ENCODE assay signal across 2 cellular contexts in genomic region chr1:172918478-172918877, GRCh38.
TF ChIP-seq lines count a peak whose summit lies in the region.

No MANE protein-coding gene starts in this region.

TF ChIP-seq in IMR-90, 13 proteins besides CTCF, POLR2A, EP300 and RAD21 (continued from another document):
- TF ChIP-seq RFX5 (IDR thresholded peaks at IDR 0.05; ENCODE audit: low read depth, low read length): no peak
- TF ChIP-seq SMC3 (IDR thresholded peaks at IDR 0.05; ENCODE audit: low read depth, low read length): no peak
- TF ChIP-seq FOS (IDR thresholded peaks at IDR 0.05; ENCODE audit: low read depth, low read length): no peak

TF ChIP-seq in SK-N-SH treated with all-trans-retinoic acid at 6 μM for 48 hours, 23 proteins besides CTCF, POLR2A, EP300 and RAD21 (continued from another document):
- TF ChIP-seq POU6F1 (CRISPR knock-in tag; IDR thresholded peaks at IDR 0.05; ENCODE audit: borderline replicate concordance, low read depth) (no peak; the same call in 1 of the 2 replicates), ARNTL (CRISPR knock-in tag; IDR thresholded peaks at IDR 0.05; ENCODE audit: borderline replicate concordance, low read depth) (no peak), ZNF565 (CRISPR knock-in tag; conservative IDR thresholded peaks at IDR 0.05; ENCODE audit: low read depth) (no peak), TOX (CRISPR knock-in tag; IDR thresholded peaks at IDR 0.05; ENCODE audit: borderline replicate concordance) (no peak), ZFP3 (CRISPR knock-in tag; IDR thresholded peaks at IDR 0.05) (no peak), OSR1 (CRISPR knock-in tag; IDR thresholded peaks at IDR 0.05) (no peak), TCF4 (CRISPR knock-in tag; IDR thresholded peaks at IDR 0.05; ENCODE audit: borderline replicate concordance) (no peak), PPARA (CRISPR knock-in tag; IDR thresholded peaks at IDR 0.05; ENCODE audit: borderline replicate concordance) (no peak), PATZ1 (CRISPR knock-in tag; IDR thresholded peaks at IDR 0.05; ENCODE audit: borderline replicate concordance) (no peak), CSDC2 (CRISPR knock-in tag; IDR thresholded peaks at IDR 0.05) (no peak), CREB5 (CRISPR knock-in tag; IDR thresholded peaks at IDR 0.05; ENCODE audit: low read depth) (no peak), ZNF70 (CRISPR knock-in tag; IDR thresholded peaks at IDR 0.05) (no peak), TSHZ2 (CRISPR knock-in tag; IDR thresholded peaks at IDR 0.05) (no peak), ESRRG (CRISPR knock-in tag; IDR thresholded peaks at IDR 0.05) (no peak), GLIS3 (CRISPR knock-in tag; IDR thresholded peaks at IDR 0.05) (no peak)
TF ChIP-seq in SK-N-SH treated with all-trans-retinoic acid at 6 μM for 48 hours: peak in this region for 0.
